Comparison of ENCODE assay signal across 13 cellular contexts in the genomic region with DNA sequence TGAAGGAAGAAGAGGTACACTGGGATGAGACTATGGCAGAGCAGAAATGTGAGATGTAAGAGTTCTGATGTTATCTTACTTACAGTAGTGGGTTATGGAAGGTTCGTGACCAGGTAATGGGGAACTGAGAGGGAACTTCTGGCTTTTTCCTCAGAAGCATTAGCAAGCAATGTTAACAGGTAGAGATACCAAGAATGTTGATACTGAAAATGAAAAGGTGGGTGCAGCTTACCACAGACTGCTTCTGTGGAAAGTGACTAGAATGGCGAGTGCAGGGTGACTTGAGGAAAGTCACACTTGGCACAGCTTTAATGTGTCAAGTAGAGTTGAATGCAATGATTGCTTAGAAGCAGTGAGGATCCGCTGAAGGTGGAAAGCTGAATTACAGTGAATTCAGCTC.
DNase-seq lines count a peak whose midpoint lies in the region; ATAC-seq and TF ChIP-seq lines count a peak whose summit lies in the region.
"Had no signal": no experiment of that assay in that cellular context is flagged by ENCODE, and none has a peak within 500 bp of the region (broad histone marks: within the 10 kb centered on the region; RNA-seq: fewer than 3 reads in every experiment).

No MANE protein-coding gene starts in this region.

- H3K27me3 Mint-ChIP-seq in progenitor cell of endocrine pancreas: no peaks in the 10 kb centered on the region
- H3K27me3 Mint-ChIP-seq: activated naive CD4-positive, alpha-beta T cell treated with anti-CD3 and anti-CD28 coated beads, Interleukin-2, amount 50 U/mL, for 24 hours; dendritic cell treated with granulocyte-macrophage colony-stimulating factor and Interleukin-4, amounts not matched to agents 40 ng/mL and 50 ng/mL, for 4 days had no signal

- no peaks in the 10 kb centered on the region for H3K36me3 ChIP-seq in GM06990 (ENCODE audit: control insufficient read depth, insufficient read depth, low read length)
- H3K36me3 ChIP-seq: lower lobe of right lung had no signal

- no peaks in the 10 kb centered on the region for H3K4me1 Mint-ChIP-seq in progenitor cell of endocrine pancreas (ENCODE audit: low read depth)
- H3K4me1 Mint-ChIP-seq: activated naive CD4-positive, alpha-beta T cell treated with anti-CD3 and anti-CD28 coated beads, Interleukin-2, amount 50 U/mL, for 24 hours had no signal

- H3K27me3 ChIP-seq in GM06990 (replicated peaks; ENCODE audit: control insufficient read depth, insufficient read depth, low read length): no peaks in the 10 kb centered on the region

- no peaks in the 10 kb centered on the region for H3K36me3 Mint-ChIP-seq in progenitor cell of endocrine pancreas (ENCODE audit: insufficient read depth)
- H3K36me3 Mint-ChIP-seq: activated naive CD4-positive, alpha-beta T cell treated with anti-CD3 and anti-CD28 coated beads, Interleukin-2, amount 50 U/mL, for 24 hours had no signal

- ATAC-seq in GM18870 (IDR thresholded peaks at IDR 0.05; ENCODE audit: unreplicated experiment) (peak; percentile 97), GM21619 (IDR thresholded peaks at IDR 0.05; ENCODE audit: unreplicated experiment) (peak; percentile 92), HG03159 (IDR thresholded peaks at IDR 0.05; ENCODE audit: unreplicated experiment) (peak; percentile 88)
- ATAC-seq: lower lobe of right lung had no signal

- peaks cover 11% of the 10 kb centered on the region for H3K9me3 Mint-ChIP-seq in progenitor cell of endocrine pancreas (ENCODE audit: low read depth)
- H3K9me3 Mint-ChIP-seq: activated naive CD4-positive, alpha-beta T cell treated with anti-CD3 and anti-CD28 coated beads, Interleukin-2, amount 50 U/mL, for 24 hours; dendritic cell treated with granulocyte-macrophage colony-stimulating factor and Interleukin-4, amounts not matched to agents 40 ng/mL and 50 ng/mL, for 4 days had no signal

- no peak overlapping the region for H3K27ac Mint-ChIP-seq in progenitor cell of endocrine pancreas
- H3K27ac Mint-ChIP-seq: activated naive CD4-positive, alpha-beta T cell treated with anti-CD3 and anti-CD28 coated beads, Interleukin-2, amount 50 U/mL, for 24 hours; dendritic cell treated with granulocyte-macrophage colony-stimulating factor and Interleukin-4, amounts not matched to agents 40 ng/mL and 50 ng/mL, for 4 days had no signal

- TF ChIP-seq CTCF in GM06990 (IDR thresholded peaks at IDR 0.05; ENCODE audit: insufficient read depth, low read length, poor library complexity, severe bottlenecking) (no peak), progenitor cell of endocrine pancreas (IDR thresholded peaks at IDR 0.05; ENCODE audit: unreplicated experiment) (no peak)

- H3K4me3 Mint-ChIP-seq in progenitor cell of endocrine pancreas (ENCODE audit: low read depth): no peak overlapping the region
- H3K4me3 Mint-ChIP-seq: activated naive CD4-positive, alpha-beta T cell treated with anti-CD3 and anti-CD28 coated beads, Interleukin-2, amount 50 U/mL, for 24 hours; dendritic cell treated with granulocyte-macrophage colony-stimulating factor and Interleukin-4, amounts not matched to agents 40 ng/mL and 50 ng/mL, for 4 days had no signal

- H3K4me3 ChIP-seq in GM06990 (replicated peaks; ENCODE audit: low read depth, low read length): no peak overlapping the region
- H3K4me3 ChIP-seq: lower lobe of right lung had no signal

- peak; percentile 29 for DNase-seq in GM06990 (ENCODE audit: extremely low read depth, insufficient read length)
- DNase-seq in NCI-H1694 treated with DMSO at 0.1 percent for 48 hours (lab: John Stamatoyannopoulos, UW): no peak
- no peak for DNase-seq in SW480 (ENCODE audit: low spot score)
- no peak for DNase-seq in progenitor cell of endocrine pancreas (ENCODE audit: low spot score, unreplicated experiment)
- no peak for DNase-seq in T-helper 1 cell
- DNase-seq: GF-D8, lower lobe of right lung, NCI-H1092 had no signal
